In genomic region chr10:20004087-20004523, GRCh38 we compare ENCODE assay signal across 8 cellular contexts.
DNase-seq lines count a peak whose midpoint lies in the region; ATAC-seq and TF ChIP-seq lines count a peak whose summit lies in the region.

No MANE protein-coding gene starts in this region.

- no peaks in the 10 kb centered on the region for H3K9me2 ChIP-seq in OCI-LY7 (ENCODE audit: insufficient read depth, low read length)

- BruUV-seq in OCI-LY7 (replicated peaks; lab: Mats Ljungman, UMichigan) (no TSS peak), Caco-2 (replicated peaks; lab: Mats Ljungman, UMichigan) (no TSS peak)

- H3K4me2 ChIP-seq in OCI-LY7 (ENCODE audit: low read length), result peak overlapping the region; percentile 47

- H3K9me3 Mint-ChIP-seq in type B pancreatic cell (no peaks in the 10 kb centered on the region), Caco-2 (ENCODE audit: unreplicated experiment) (no peaks in the 10 kb centered on the region)

- DNase-seq in OCI-LY7 (ENCODE audit: low spot score) (no peak), left ventricle myocardium superior (peak; percentile 72), type B pancreatic cell (ENCODE audit: extremely low spot score, unreplicated experiment) (no peak), SHP77 (lab: John Stamatoyannopoulos, UW) (no peak), GM10248 (ENCODE audit: extremely low spot score) (no peak), Caco-2 (no peak)

- H3K4me1 Mint-ChIP-seq in type B pancreatic cell (ENCODE audit: unreplicated experiment) (peaks cover 37% of the 10 kb centered on the region), Caco-2 (ENCODE audit: low read depth, unreplicated experiment) (no peaks in the 10 kb centered on the region)

- no peaks in the 10 kb centered on the region for H3K27me3 ChIP-seq in Caco-2 (replicated peaks; ENCODE audit: control insufficient read depth, insufficient read depth, low read length)

- no peak overlapping the region for H3K4me3 ChIP-seq in OCI-LY7 (ENCODE audit: low read depth, low read length, poor library complexity, severe bottlenecking)
- no peak overlapping the region for H3K4me3 ChIP-seq in Caco-2 (ENCODE audit: low read depth, low read length)

- CTCF ChIA-PET in OCI-LY7 (lab: Charles Lee; ENCODE audit: unreplicated experiment), result no interaction called here
- CTCF ChIA-PET in GM10248 (lab: Yijun Ruan, JAX), result interaction anchor here (1.1 kb wide), 1 partner anchor 18 kb away, joined by 4 read pairs; no protein-coding TSS in a partner anchor
- CTCF ChIA-PET in Caco-2 (lab: Charles Lee), result no interaction called here

- H3K79me2 ChIP-seq in OCI-LY7 (ENCODE audit: insufficient read depth, low read depth, low read length), result no peaks in the 10 kb centered on the region

- ATAC-seq in GM18508 (IDR thresholded peaks at IDR 0.05; ENCODE audit: insufficient read depth, unreplicated experiment) (peak; percentile 21), HG02840 (IDR thresholded peaks at IDR 0.05; ENCODE audit: low FRiP score, unreplicated experiment) (peak; percentile 22), left ventricle myocardium superior (peak; percentile 61)

- no peaks in the 10 kb centered on the region for H4K20me1 ChIP-seq in OCI-LY7 (ENCODE audit: insufficient read depth, low read length)

- peaks cover 18% of the 10 kb centered on the region for H3K4me1 ChIP-seq in OCI-LY7 (ENCODE audit: insufficient read depth, low read length, poor library complexity, severe bottlenecking)
- no peaks in the 10 kb centered on the region for H3K4me1 ChIP-seq in Caco-2

- POLR2A ChIA-PET in OCI-LY7 (lab: Charles Lee) (interaction anchor here (0.6 to 1.0 kb wide), 3 partner anchors 15 to 218 kb away, joined by 3 to 5 read pairs (median 4); no protein-coding TSS in a partner anchor), GM10248 (lab: Yijun Ruan, JAX) (no interaction called here), Caco-2 (lab: Charles Lee) (no interaction called here)

- peak overlapping the region; percentile 63 for H3K27ac ChIP-seq in OCI-LY7 (ENCODE audit: low read depth, low read length, poor library complexity, severe bottlenecking)

- H3K27ac Mint-ChIP-seq in type B pancreatic cell, result peak overlapping the region; percentile 67
- no peak overlapping the region for H3K27ac Mint-ChIP-seq in Caco-2 (ENCODE audit: unreplicated experiment)

- TF ChIP-seq CTCF in OCI-LY7 (conservative IDR thresholded peaks at IDR 0.05; ENCODE audit: low read length) (no peak), type B pancreatic cell (conservative IDR thresholded peaks at IDR 0.05) (no peak), GM10248 (IDR thresholded peaks at IDR 0.05; ENCODE audit: control extremely low read depth, extremely low read depth, low read depth, missing control alignments) (no peak), Caco-2 (IDR thresholded peaks at IDR 0.05; ENCODE audit: insufficient read depth in 1 of 2, low read depth in 1 of 2, low read length in 1 of 2, severe bottlenecking in 1 of 2, unreplicated experiment in 1 of 2) (no peak)

- H3K27me3 Mint-ChIP-seq in type B pancreatic cell (no peaks in the 10 kb centered on the region), Caco-2 (ENCODE audit: insufficient read depth, unreplicated experiment) (peaks cover 3% of the 10 kb centered on the region)

- intact Hi-C loops in OCI-LY7 (cut with micrococcal nuclease; ENCODE audit: unreplicated experiment), result loop anchor here (10.0 kb wide), 1 partner anchor 1349 kb away; the partner anchor contains the start of genes ARL5B and NSUN6
- intact Hi-C loops in left ventricle myocardium superior (cut with micrococcal nuclease), result no loop called here
- intact Hi-C loops in Caco-2 (cut with micrococcal nuclease; ENCODE audit: unreplicated experiment), result no loop called here

- peak overlapping the region; percentile 76 for H2AFZ ChIP-seq in OCI-LY7 (ENCODE audit: low read length)

- H3K36me3 Mint-ChIP-seq in type B pancreatic cell, result peaks cover 37% of the 10 kb centered on the region
- no peaks in the 10 kb centered on the region for H3K36me3 Mint-ChIP-seq in Caco-2 (ENCODE audit: insufficient read depth, unreplicated experiment)

- H3K4me3 Mint-ChIP-seq in type B pancreatic cell, result no peak overlapping the region
- H3K4me3 Mint-ChIP-seq in Caco-2 (ENCODE audit: unreplicated experiment), result no peak overlapping the region

- H3K9me3 ChIP-seq in OCI-LY7 (ENCODE audit: low read length) (no peaks in the 10 kb centered on the region), Caco-2 (no peaks in the 10 kb centered on the region)

- H3K36me3 ChIP-seq in OCI-LY7 (ENCODE audit: insufficient read depth, low read length) (no peaks in the 10 kb centered on the region), Caco-2 (ENCODE audit: control insufficient read depth, insufficient read depth, low read length) (no peaks in the 10 kb centered on the region)
